10 cellular contexts compared by ENCODE assay signal in genomic region chr16:75138636-75139035, GRCh38. TPM values are rescaled to one million over a fixed set of nuclear protein-coding genes. Genes with fewer than 3 reads are reported as not detected.
DNase-seq lines count a peak whose midpoint lies in the region; ATAC-seq, FAIRE-seq and TF ChIP-seq lines count a peak whose summit lies in the region.
"Had no signal": no experiment of that assay in that cellular context is flagged by ENCODE, and none has a peak within 500 bp of the region (broad histone marks: within the 10 kb centered on the region; RNA-seq: fewer than 3 reads in every experiment).

No MANE protein-coding gene starts in this region.

- H3K9me3 ChIP-seq in IMR-90 (ENCODE audit: control insufficient read depth, insufficient read depth, low read length) (no peaks in the 10 kb centered on the region), mesenchymal stem cell (ENCODE audit: control insufficient read depth, low read length) (no peaks in the 10 kb centered on the region)
- H3K9me3 ChIP-seq: heart left ventricle had no signal

- H2AK5ac ChIP-seq in IMR-90 (ENCODE audit: low read depth, low read length) (no peak overlapping the region), mesenchymal stem cell (ENCODE audit: low read length, severe bottlenecking) (no peak overlapping the region)

- no peaks in the 10 kb centered on the region for H3K36me3 ChIP-seq in IMR-90 (ENCODE audit: control insufficient read depth, insufficient read depth, low read length)
- no peaks in the 10 kb centered on the region for H3K36me3 ChIP-seq in mesenchymal stem cell (ENCODE audit: control insufficient read depth in 1 of 2, insufficient read depth in 2 of 2, low read depth in 1 of 2, low read length in 2 of 2)
- H3K36me3 ChIP-seq: heart left ventricle had no signal

- H4K20me1 ChIP-seq in IMR-90 (ENCODE audit: insufficient read depth, low read length), result no peaks in the 10 kb centered on the region

- no peak overlapping the region for H3K18ac ChIP-seq in IMR-90 (ENCODE audit: low read depth, low read length)
- no peak overlapping the region for H3K18ac ChIP-seq in mesenchymal stem cell (ENCODE audit: low read depth in 1 of 2, low read length in 2 of 2)

- H4K5ac ChIP-seq in IMR-90 (ENCODE audit: low read depth, low read length), result no peak overlapping the region

- no peak overlapping the region for H2AFZ ChIP-seq in IMR-90 (replicated peaks; ENCODE audit: low read length, poor library complexity)
- H2AFZ ChIP-seq in mesenchymal stem cell (ENCODE audit: low read depth, low read length), result no peak overlapping the region

- POLR2A ChIA-PET in IMR-90 (lab: Charles Lee; ENCODE audit: unreplicated experiment), result no interaction called here

- H4K91ac ChIP-seq in IMR-90 (ENCODE audit: insufficient read depth, low read depth, low read length) (no peak overlapping the region), mesenchymal stem cell (ENCODE audit: low read length) (no peak overlapping the region)

- dilution Hi-C loops in IMR-90 (cut with HindIII; ENCODE audit: low sequenced_read_pairs, unreplicated experiment), result no loop called here

- H3K27me3 ChIP-seq in IMR-90 (ENCODE audit: control insufficient read depth, insufficient read depth, low read length), result no peaks in the 10 kb centered on the region; the same call in 1 of the 2 replicates
- H3K27me3 ChIP-seq in mesenchymal stem cell (ENCODE audit: control insufficient read depth in 1 of 2, insufficient read depth in 1 of 2, low read length in 2 of 2), result no peaks in the 10 kb centered on the region
- H3K27me3 ChIP-seq: heart left ventricle had no signal

- H2BK20ac ChIP-seq in IMR-90 (ENCODE audit: low read depth, low read length), result no peak overlapping the region

- no peak overlapping the region for H2BK12ac ChIP-seq in mesenchymal stem cell (ENCODE audit: low read length in 2 of 2)

- H4K8ac ChIP-seq in IMR-90 (ENCODE audit: low read depth in 2 of 2, low read length in 2 of 2) (no peak overlapping the region), mesenchymal stem cell (ENCODE audit: low read length) (no peak overlapping the region)

- no peak overlapping the region for H2BK15ac ChIP-seq in IMR-90 (ENCODE audit: low read depth, low read length)
- H2BK15ac ChIP-seq in mesenchymal stem cell (ENCODE audit: low read depth, poor library complexity, severe bottlenecking), result no peak overlapping the region

- H3K23ac ChIP-seq in IMR-90 (ENCODE audit: low read depth, low read length), result no peak overlapping the region
- H3K23ac ChIP-seq in mesenchymal stem cell (ENCODE audit: low read length in 2 of 2), result no peak overlapping the region

- TF ChIP-seq RAD21 in IMR-90 (IDR thresholded peaks at IDR 0.05; ENCODE audit: low read length), result no peak

- no peak for ATAC-seq in IMR-90 (ENCODE audit: low read depth)
- ATAC-seq: heart left ventricle had no signal

- no peak overlapping the region for H3K56ac ChIP-seq in IMR-90 (ENCODE audit: extremely low read depth, insufficient read depth, low read length)

- peak overlapping the region; percentile 55 for H2AK9ac ChIP-seq in IMR-90 (replicated peaks; ENCODE audit: low read depth, low read length, poor library complexity)

- H3K4ac ChIP-seq in IMR-90 (ENCODE audit: low read depth, low read length), result no peak overlapping the region
- no peak overlapping the region for H3K4ac ChIP-seq in mesenchymal stem cell (ENCODE audit: low read depth in 1 of 2, low read length in 2 of 2)

- no peak overlapping the region for H3K4me3 ChIP-seq in IMR-90 (ENCODE audit: insufficient read depth, low read depth, low read length)
- H3K4me3 ChIP-seq in mesenchymal stem cell (ENCODE audit: insufficient read depth in 1 of 2, low read depth in 1 of 2, low read length in 2 of 2), result no peak overlapping the region
- H3K4me3 ChIP-seq: heart left ventricle had no signal

- H3K27ac ChIP-seq in IMR-90 (ENCODE audit: insufficient read depth, low read length) (no peak overlapping the region), mesenchymal stem cell (ENCODE audit: low read length, poor library complexity, severe bottlenecking) (no peak overlapping the region)
- H3K27ac ChIP-seq: heart left ventricle had no signal

- intact Hi-C loops in IMR-90 (cut with micrococcal nuclease), result no loop called here

- H3K4me1 ChIP-seq in IMR-90 (ENCODE audit: control insufficient read depth, insufficient read depth, low read length) (no peaks in the 10 kb centered on the region), mesenchymal stem cell (ENCODE audit: control insufficient read depth, insufficient read depth, low read depth, low read length) (peaks cover 8% of the 10 kb centered on the region)
- H3K4me1 ChIP-seq: heart left ventricle had no signal

- no peaks in the 10 kb centered on the region for H3K9me1 ChIP-seq in IMR-90 (ENCODE audit: insufficient read depth, low read length)

- H3K9ac ChIP-seq in IMR-90 (ENCODE audit: low read depth, low read length) (no peak overlapping the region), mesenchymal stem cell (ENCODE audit: low read length) (no peak overlapping the region)

- FAIRE-seq in urothelium cell line (lab: Jason Lieb, UNC), result no peak

- H3K14ac ChIP-seq in IMR-90 (replicated peaks; ENCODE audit: low read depth, low read length) (no peak overlapping the region), mesenchymal stem cell (ENCODE audit: low read length in 2 of 2) (no peak overlapping the region)

- CTCF ChIA-PET in IMR-90 (lab: Yijun Ruan, JAX), result no interaction called here

- no peaks in the 10 kb centered on the region for H3K79me1 ChIP-seq in IMR-90 (ENCODE audit: low read depth in 1 of 2, low read length in 2 of 2)
- no peaks in the 10 kb centered on the region for H3K79me1 ChIP-seq in mesenchymal stem cell (replicated peaks; ENCODE audit: low read length, poor library complexity, severe bottlenecking)

- DNase-seq in ELF-1 (ENCODE audit: low read depth, low spot score) (peak; percentile 66), IMR-90 (no peak), amniotic epithelial cell (ENCODE audit: low read depth) (peak; percentile 15), mesenchymal stem cell (no peak), NCI-H128 (lab: John Stamatoyannopoulos, UW; ENCODE audit: unreplicated experiment) (no peak), urothelium cell line (ENCODE audit: low spot score) (no peak), NCI-H1092 treated with DMSO at 0.1 percent for 48 hours (lab: John Stamatoyannopoulos, UW) (no peak)
- DNase-seq: CD4-positive, alpha-beta memory T cell; heart left ventricle; T-helper 1 cell had no signal

- 90% methylated on average over 2 of the region's 9 CpGs; no CpG with 5 or more reads in 1 of the 2 experiments for WGBS in IMR-90 (ENCODE audit: extremely low coverage in 2 of 2, insufficient read length in 1 of 2), 2 experiments
- 68% methylated on average over 9 of the region's 9 CpGs for WGBS in mesenchymal stem cell

- no peak for TF ChIP-seq POLR2A in IMR-90 (IDR thresholded peaks at IDR 0.05; ENCODE audit: low read depth, low read length)

- in situ Hi-C loops in IMR-90 (cut with MboI; ENCODE audit: low sequenced_read_pairs), result no loop called here

- H2BK5ac ChIP-seq in IMR-90 (ENCODE audit: low read depth, low read length, poor library complexity, severe bottlenecking) (no peak overlapping the region), mesenchymal stem cell (ENCODE audit: low read depth, low read length, poor library complexity, severe bottlenecking) (no peak overlapping the region)

- no TSS peak for BruUV-seq in IMR-90 (replicated peaks; lab: Mats Ljungman, UMichigan)

- no peak overlapping the region for H3K4me2 ChIP-seq in IMR-90 (ENCODE audit: low read depth, low read length)
- H3K4me2 ChIP-seq in mesenchymal stem cell (ENCODE audit: low read length, poor library complexity, severe bottlenecking), result peak overlapping the region; percentile 44

- H2BK120ac ChIP-seq in IMR-90 (ENCODE audit: low read depth, low read length) (no peak overlapping the region), mesenchymal stem cell (ENCODE audit: low read depth, low read length) (no peak overlapping the region)

- TF ChIP-seq CTCF in IMR-90 (conservative IDR thresholded peaks at IDR 0.05; ENCODE audit: low read depth, low read length), result no peak

TF ChIP-seq in IMR-90, 13 proteins besides CTCF, POLR2A, EP300 and RAD21 (continues in another document):
- no peak for TF ChIP-seq RFX5 (IDR thresholded peaks at IDR 0.05; ENCODE audit: low read depth, low read length)
- no peak for TF ChIP-seq MAZ (IDR thresholded peaks at IDR 0.05; ENCODE audit: borderline replicate concordance, low read depth, low read length)
- TF ChIP-seq FOS (IDR thresholded peaks at IDR 0.05; ENCODE audit: low read depth, low read length), result no peak
- TF ChIP-seq ELK1 (IDR thresholded peaks at IDR 0.05; ENCODE audit: borderline replicate concordance, low read depth, low read length), result no peak
- no peak for TF ChIP-seq CEBPB (IDR thresholded peaks at IDR 0.05; ENCODE audit: low read depth, low read length)
- TF ChIP-seq MAFK (IDR thresholded peaks at IDR 0.05; ENCODE audit: low read depth, low read length), result no peak
- TF ChIP-seq CHD1 (IDR thresholded peaks at IDR 0.05; ENCODE audit: low read depth, low read length), result no peak
- TF ChIP-seq NFE2L2 (IDR thresholded peaks at IDR 0.05; ENCODE audit: low read depth, low read length), result no peak
- TF ChIP-seq SMC3 (IDR thresholded peaks at IDR 0.05; ENCODE audit: low read depth, low read length), result no peak
- TF ChIP-seq BHLHE40 (IDR thresholded peaks at IDR 0.05; ENCODE audit: low read depth, low read length), result no peak
- no peak for TF ChIP-seq RCOR1 (IDR thresholded peaks at IDR 0.05; ENCODE audit: insufficient replicate concordance, low read length)

RNA-seq across cellular contexts. Expression of gene ZFP1, which starts 9.7 kb away (rescaled TPM):
- 16.0 and 16.9 TPM in 2 replicates for total RNA-seq in IMR-90 (2012; rRNA removed)
- 3.7 and 3.8 TPM in 2 replicates for polyA plus RNA-seq in IMR-90 (2012; rRNA removed)
- 1.3 and 1.8 TPM in 2 replicates for polyA plus RNA-seq in IMR-90 (2012; cell fraction: cytosol; rRNA removed)
- polyA plus RNA-seq in IMR-90 (2012; cell fraction: nucleus; rRNA removed; ENCODE audit: low replicate concordance), result 0.61 and 2.5 TPM in 2 replicates
- polyA plus RNA-seq in mesenchymal stem cell (2013, experiment 1 of 2), result 9.1 TPM
- polyA plus RNA-seq in mesenchymal stem cell (2013, experiment 2 of 2), result 7.8 TPM

RNA-seq across cellular contexts. Expression of gene LDHD, which starts 22.1 kb away (rescaled TPM):
- under 0.01 TPM in 1 of 2 replicates, not detected in the other for total RNA-seq in IMR-90 (2012; rRNA removed)
- 0.23 and 0.26 TPM in 2 replicates for polyA plus RNA-seq in IMR-90 (2012; rRNA removed)
- polyA plus RNA-seq in IMR-90 (2012; cell fraction: cytosol; rRNA removed), result 0.16 and 0.29 TPM in 2 replicates
- 0.78 and 1.1 TPM in 2 replicates for polyA plus RNA-seq in IMR-90 (2012; cell fraction: nucleus; rRNA removed; ENCODE audit: low replicate concordance)
- polyA plus RNA-seq in mesenchymal stem cell (2013, experiment 1 of 2), result 0.32 TPM
- 0.21 TPM for polyA plus RNA-seq in mesenchymal stem cell (2013, experiment 2 of 2)

Comparison
In these comparisons a context has a peak if more than half of its experiments do, and no peak if none do; other contexts are left out.
1. DNase-seq: peak in ELF-1 (single experiment) and amniotic epithelial cell (single experiment); none in IMR-90 (single experiment), mesenchymal stem cell (single experiment), NCI-H128 (single experiment), urothelium cell line (single experiment) and NCI-H1092 treated with DMSO at 0.1 percent for 48 hours (single experiment).